In genomic region chr1:4081806-4082645, GRCh38 we compare ENCODE assay signal across 18 cellular contexts.
DNase-seq lines count a peak whose midpoint lies in the region; ATAC-seq and TF ChIP-seq lines count a peak whose summit lies in the region.
"Had no signal": no experiment of that assay in that cellular context is flagged by ENCODE, and none has a peak within 500 bp of the region (broad histone marks: within the 10 kb centered on the region; RNA-seq: fewer than 3 reads in every experiment).

No MANE protein-coding gene starts in this region.

- no peaks in the 10 kb centered on the region for H3K9me3 ChIP-seq in right atrium auricular region
- H3K9me3 ChIP-seq in left ventricle myocardium inferior (replicated peaks): no peaks in the 10 kb centered on the region
- peaks cover 0 to 5% (median 0%) of the 10 kb centered on the region in 3 donors for H3K9me3 ChIP-seq in gastroesophageal sphincter
- H3K9me3 ChIP-seq: MG63 had no signal

- peaks cover 4 to 9% of the 10 kb centered on the region in 2 donors for H3K36me3 Mint-ChIP-seq in stimulated activated naive B cell treated with anti-CD40 and anti-IgM and Interleukin-4, amounts not matched to agents 10 μg/mL and 1 μg/mL and 100 μg/mL, for 72 hours
- H3K36me3 Mint-ChIP-seq: CD4-positive, alpha-beta memory T cell had no signal

- no peak overlapping the region for H3K4me3 Mint-ChIP-seq in stimulated activated naive B cell treated with anti-CD40 and anti-IgM and Interleukin-4, amounts not matched to agents 10 μg/mL and 1 μg/mL and 100 μg/mL, for 72 hours
- H3K4me3 Mint-ChIP-seq: CD4-positive, alpha-beta memory T cell had no signal

- H3K4me1 ChIP-seq in right atrium auricular region: no peaks in the 10 kb centered on the region
- no peaks in the 10 kb centered on the region for H3K4me1 ChIP-seq in left ventricle myocardium inferior
- no peaks in the 10 kb centered on the region for H3K4me1 ChIP-seq in gastroesophageal sphincter

- H3K36me3 ChIP-seq in right atrium auricular region: no peaks in the 10 kb centered on the region
- no peaks in the 10 kb centered on the region for H3K36me3 ChIP-seq in left ventricle myocardium inferior
- no peaks in the 10 kb centered on the region for H3K36me3 ChIP-seq in gastroesophageal sphincter
- H3K36me3 ChIP-seq: MG63 had no signal

- H3K27ac Mint-ChIP-seq in stimulated activated naive B cell treated with anti-CD40 and anti-IgM and Interleukin-4, amounts not matched to agents 10 μg/mL and 1 μg/mL and 100 μg/mL, for 72 hours: no peak overlapping the region

- intact Hi-C loops in left ventricle myocardium inferior (cut with micrococcal nuclease): no loop called here

- H3K4me3 ChIP-seq in right atrium auricular region: no peak overlapping the region
- no peak overlapping the region for H3K4me3 ChIP-seq in left ventricle myocardium inferior
- H3K4me3 ChIP-seq in gastroesophageal sphincter: no peak overlapping the region
- H3K4me3 ChIP-seq: MG63 had no signal

- H3K9me3 Mint-ChIP-seq in stimulated activated naive B cell treated with anti-CD40 and anti-IgM and Interleukin-4, amounts not matched to agents 10 μg/mL and 1 μg/mL and 100 μg/mL, for 72 hours: peaks cover 8 to 14% of the 10 kb centered on the region in 2 donors

- H3K27ac ChIP-seq in right atrium auricular region (no peak overlapping the region), left ventricle myocardium inferior (replicated peaks) (no peak overlapping the region), gastroesophageal sphincter (no peak overlapping the region)

- TF ChIP-seq EP300 in gastroesophageal sphincter (IDR thresholded peaks at IDR 0.05): no peak

- no peak for TF ChIP-seq POLR2A in gastroesophageal sphincter (IDR thresholded peaks at IDR 0.05)

- WGBS in gastroesophageal sphincter (ENCODE audit: low coverage in 1 of 2), 2 donors: 22 to 35% methylated on average over 9 to 12 of the region's 23 CpGs

- TF ChIP-seq CTCF in right atrium auricular region (IDR thresholded peaks at IDR 0.05) (no peak), left ventricle myocardium inferior (IDR thresholded peaks at IDR 0.05; ENCODE audit: borderline replicate concordance) (no peak), gastroesophageal sphincter (IDR thresholded peaks at IDR 0.05) (no peak)

- H3K4me1 Mint-ChIP-seq in stimulated activated naive B cell treated with anti-CD40 and anti-IgM and Interleukin-4, amounts not matched to agents 10 μg/mL and 1 μg/mL and 100 μg/mL, for 72 hours: peaks cover 0 to under 1% of the 10 kb centered on the region in 2 donors
- H3K4me1 Mint-ChIP-seq: CD4-positive, alpha-beta memory T cell had no signal

- peaks cover 8 to 31% of the 10 kb centered on the region in 2 donors for H3K27me3 Mint-ChIP-seq in stimulated activated naive B cell treated with anti-CD40 and anti-IgM and Interleukin-4, amounts not matched to agents 10 μg/mL and 1 μg/mL and 100 μg/mL, for 72 hours

- peak; percentile 42 for DNase-seq in right atrium auricular region (ENCODE audit: low spot score)
- no peak for DNase-seq in left ventricle myocardium inferior
- DNase-seq in left kidney (ENCODE audit: low read depth, low spot score): peak; percentile 11
- DNase-seq in retina: peak; percentile 46
- DNase-seq in GM03348 (ENCODE audit: low spot score): no peak
- DNase-seq in activated effector memory CD4-positive, alpha-beta T cell treated with Interleukin-2 at 50 U/mL for 16 hours: no peak
- no peak for DNase-seq in stimulated activated naive B cell treated with anti-CD40 and anti-IgM and Interleukin-4, amounts not matched to agents 10 μg/mL and 1 μg/mL and 100 μg/mL, for 72 hours
- DNase-seq: Calu3; CD4-positive, alpha-beta memory T cell; Kasumi-1; MG63; NCI-H1048; NCI-H146; NCI-H2081 treated with DMSO at 0.1 percent for 48 hours; NCI-H446 treated with DMSO at 0.1 percent for 48 hours; NCI-H69 had no signal

- H3K27me3 ChIP-seq in right atrium auricular region (no peaks in the 10 kb centered on the region), left ventricle myocardium inferior (ENCODE audit: low read depth) (peaks cover 74% of the 10 kb centered on the region), gastroesophageal sphincter (peaks cover 70% of the 10 kb centered on the region)
- H3K27me3 ChIP-seq: MG63 had no signal

- no peak for ATAC-seq in gastroesophageal sphincter
- ATAC-seq in stimulated activated naive B cell treated with anti-CD40 and anti-IgM and Interleukin-4, amounts not matched to agents 10 μg/mL and 1 μg/mL and 100 μg/mL, for 72 hours (replicated peaks): no peak
- ATAC-seq: Right ventricle myocardium inferior had no signal

Comparison
In these comparisons a context has a peak if more than half of its experiments do, and no peak if none do; other contexts are left out.
1. DNase-seq: peak in right atrium auricular region (single experiment), left kidney (single experiment) and retina (single experiment); none in left ventricle myocardium inferior (single experiment), GM03348 (single experiment), activated effector memory CD4-positive, alpha-beta T cell treated with Interleukin-2 at 50 U/mL for 16 hours (single experiment) and stimulated activated naive B cell treated with anti-CD40 and anti-IgM and Interleukin-4, amounts not matched to agents 10 μg/mL and 1 μg/mL and 100 μg/mL, for 72 hours (single experiment).